ENCODE assay signal across 8 cellular contexts in genomic region chr15:72342385-72342784, GRCh38. TPM values are rescaled to one million over a fixed set of nuclear protein-coding genes. Genes with fewer than 3 reads are reported as not detected.
A peak's percentile ranks its signal among the peaks of the same experiment; 100 is the strongest.
DNase-seq lines count a peak whose midpoint lies in the region; ATAC-seq, FAIRE-seq and TF ChIP-seq lines count a peak whose summit lies in the region.

No MANE protein-coding gene starts in this region.

- H3K36me3 ChIP-seq in IMR-90 (ENCODE audit: control insufficient read depth, insufficient read depth, low read length) (peaks cover 35% of the 10 kb centered on the region), iPS DF 6.9 (ENCODE audit: control insufficient read depth, insufficient read depth, low read length) (peaks cover 17% of the 10 kb centered on the region; the same call in 1 of the 2 replicates), stomach (peaks cover 33 to 66% (median 54%) of the 10 kb centered on the region in 4 donors)

- H2AK5ac ChIP-seq in IMR-90 (ENCODE audit: low read depth, low read length): no peak overlapping the region

- peaks cover 10% of the 10 kb centered on the region for H3K36me3 Mint-ChIP-seq in activated CD4-positive, alpha-beta memory T cell treated with anti-CD3 and anti-CD28 coated beads, Interleukin-2, amount 10 ng/mL, durations not matched to agents 7 days and 5 days (ENCODE audit: low read depth)

- H3K9me3 ChIP-seq in IMR-90 (ENCODE audit: control insufficient read depth, insufficient read depth, low read length): no peaks in the 10 kb centered on the region
- H3K9me3 ChIP-seq in iPS DF 6.9 (ENCODE audit: control insufficient read depth, insufficient read depth, low read length): no peaks in the 10 kb centered on the region
- H3K9me3 ChIP-seq in stomach: no peaks in the 10 kb centered on the region

- no peaks in the 10 kb centered on the region for H3K9me3 Mint-ChIP-seq in activated CD4-positive, alpha-beta memory T cell treated with anti-CD3 and anti-CD28 coated beads, Interleukin-2, amount 10 ng/mL, durations not matched to agents 7 days and 5 days

- POLR2A ChIA-PET in IMR-90 (lab: Charles Lee; ENCODE audit: unreplicated experiment): no interaction called here
- POLR2A ChIA-PET in activated CD4-positive, alpha-beta memory T cell treated with anti-CD3 and anti-CD28 coated beads, Interleukin-2, amount 10 ng/mL, durations not matched to agents 7 days and 5 days (lab: Charles Lee): no interaction called here

- no peaks in the 10 kb centered on the region for H3K79me1 ChIP-seq in IMR-90 (ENCODE audit: low read depth in 1 of 2, low read length in 2 of 2)

- no peak for TF ChIP-seq EP300 in stomach (IDR thresholded peaks at IDR 0.05)

- no peak overlapping the region for H4K5ac ChIP-seq in IMR-90 (ENCODE audit: low read depth, low read length)

- peaks cover 6% of the 10 kb centered on the region for H3K4me1 ChIP-seq in IMR-90 (ENCODE audit: control insufficient read depth, insufficient read depth, low read length)
- peaks cover 2% of the 10 kb centered on the region; the same call in 1 of the 2 replicates for H3K4me1 ChIP-seq in iPS DF 6.9 (ENCODE audit: control insufficient read depth, insufficient read depth, low read length)
- peaks cover 0 to 13% (median 4%) of the 10 kb centered on the region in 4 donors for H3K4me1 ChIP-seq in stomach

- no peak for ATAC-seq in IMR-90 (ENCODE audit: low read depth)
- no peak for ATAC-seq in HG02884 (IDR thresholded peaks at IDR 0.05; ENCODE audit: unreplicated experiment)

- H4K91ac ChIP-seq in IMR-90 (ENCODE audit: insufficient read depth, low read depth, low read length): no peak overlapping the region

- H2BK15ac ChIP-seq in IMR-90 (ENCODE audit: low read depth, low read length): no peak overlapping the region

- intact Hi-C loops in IMR-90 (cut with micrococcal nuclease) (no loop called here), stomach (cut with DNase I; ENCODE audit: low total_unique reads) (no loop called here)

- no peaks in the 10 kb centered on the region for H3K27me3 Mint-ChIP-seq in activated CD4-positive, alpha-beta memory T cell treated with anti-CD3 and anti-CD28 coated beads, Interleukin-2, amount 10 ng/mL, durations not matched to agents 7 days and 5 days

- H3K4ac ChIP-seq in IMR-90 (ENCODE audit: low read depth, low read length): no peak overlapping the region

- H3K23ac ChIP-seq in IMR-90 (ENCODE audit: low read depth, low read length): no peak overlapping the region

- H3K27me3 ChIP-seq in IMR-90 (ENCODE audit: control insufficient read depth, insufficient read depth, low read length) (no peaks in the 10 kb centered on the region), iPS DF 6.9 (ENCODE audit: control insufficient read depth, insufficient read depth, low read length) (no peaks in the 10 kb centered on the region), stomach (no peaks in the 10 kb centered on the region)

- H2AFZ ChIP-seq in IMR-90 (replicated peaks; ENCODE audit: low read length, poor library complexity): no peak overlapping the region

- H3K4me1 Mint-ChIP-seq in activated CD4-positive, alpha-beta memory T cell treated with anti-CD3 and anti-CD28 coated beads, Interleukin-2, amount 10 ng/mL, durations not matched to agents 7 days and 5 days: no peaks in the 10 kb centered on the region

- no peak overlapping the region for H3K9ac ChIP-seq in IMR-90 (ENCODE audit: low read depth, low read length)

- H3K4me2 ChIP-seq in IMR-90 (ENCODE audit: low read depth, low read length): no peak overlapping the region

- H3K14ac ChIP-seq in IMR-90 (replicated peaks; ENCODE audit: low read depth, low read length): no peak overlapping the region

- H2BK20ac ChIP-seq in IMR-90 (ENCODE audit: low read depth, low read length): no peak overlapping the region

- no peak overlapping the region for H4K8ac ChIP-seq in IMR-90 (ENCODE audit: low read depth in 2 of 2, low read length in 2 of 2)

- FAIRE-seq in D721Med (lab: Jason Lieb, UNC) (no peak), GM19239 (lab: Jason Lieb, UNC) (no peak), RCC 7860 (lab: Jason Lieb, UNC) (no peak)

- no peak for DNase-seq in D721Med (ENCODE audit: insufficient read length, low spot score)
- DNase-seq in IMR-90: peak; percentile 27
- DNase-seq in activated CD4-positive, alpha-beta memory T cell treated with anti-CD3 and anti-CD28 coated beads, Interleukin-2, amount 10 ng/mL, durations not matched to agents 7 days and 5 days: peak; percentile 38
- DNase-seq in iPS DF 6.9 (ENCODE audit: low read depth, low spot score): peak; percentile 45
- DNase-seq in stomach: peak; percentile 32
- no peak for DNase-seq in GM19239 (ENCODE audit: insufficient read length, low spot score)
- no peak for DNase-seq in RCC 7860 (ENCODE audit: low spot score)

- H2BK5ac ChIP-seq in IMR-90 (ENCODE audit: low read depth, low read length, poor library complexity, severe bottlenecking): no peak overlapping the region

- TF ChIP-seq POLR2A in IMR-90 (IDR thresholded peaks at IDR 0.05; ENCODE audit: low read depth, low read length) (no peak), stomach (IDR thresholded peaks at IDR 0.05) (no peak)

- H3K4me3 ChIP-seq in IMR-90 (ENCODE audit: insufficient read depth, low read depth, low read length) (no peak overlapping the region), iPS DF 6.9 (ENCODE audit: low read length) (no peak overlapping the region), stomach (no peak overlapping the region)

- dilution Hi-C loops in IMR-90 (cut with HindIII; ENCODE audit: low sequenced_read_pairs, unreplicated experiment): no loop called here

- TF ChIP-seq CTCF in D721Med (IDR thresholded peaks at IDR 0.05; ENCODE audit: insufficient read depth, missing control alignments) (peak; percentile 66), IMR-90 (conservative IDR thresholded peaks at IDR 0.05; ENCODE audit: low read depth, low read length) (peak; percentile 52), stomach (IDR thresholded peaks at IDR 0.05) (peak in 3 of 7 experiments; percentile 19 to 32 (median 22))

- TF ChIP-seq RAD21 in IMR-90 (IDR thresholded peaks at IDR 0.05; ENCODE audit: low read length): peak; percentile 55

- H3K4me3 Mint-ChIP-seq in activated CD4-positive, alpha-beta memory T cell treated with anti-CD3 and anti-CD28 coated beads, Interleukin-2, amount 10 ng/mL, durations not matched to agents 7 days and 5 days: no peak overlapping the region

- no peak overlapping the region for H3K18ac ChIP-seq in IMR-90 (ENCODE audit: low read depth, low read length)

- H4K20me1 ChIP-seq in IMR-90 (ENCODE audit: insufficient read depth, low read length): peaks cover 18% of the 10 kb centered on the region

- in situ Hi-C loops in IMR-90 (cut with MboI; ENCODE audit: low sequenced_read_pairs): no loop called here

- no peak overlapping the region for H3K56ac ChIP-seq in IMR-90 (ENCODE audit: extremely low read depth, insufficient read depth, low read length)

- WGBS in IMR-90 (ENCODE audit: extremely low coverage in 2 of 2, insufficient read length in 1 of 2), 2 experiments: no CpG with 5 or more reads among the region's 11 CpGs
- no CpG with 5 or more reads among the region's 11 CpGs for WGBS in iPS DF 6.9 (ENCODE audit: insufficient coverage, insufficient read length)
- 63 to 69% (median 66%) methylated on average over 11 of the region's 11 CpGs for WGBS in stomach, 5 donors

- no peak overlapping the region for H2BK120ac ChIP-seq in IMR-90 (ENCODE audit: low read depth, low read length)

- H3K27ac Mint-ChIP-seq in activated CD4-positive, alpha-beta memory T cell treated with anti-CD3 and anti-CD28 coated beads, Interleukin-2, amount 10 ng/mL, durations not matched to agents 7 days and 5 days: no peak overlapping the region

- peaks cover 4% of the 10 kb centered on the region for H3K9me1 ChIP-seq in IMR-90 (ENCODE audit: insufficient read depth, low read length)

- no TSS peak for BruUV-seq in IMR-90 (replicated peaks; lab: Mats Ljungman, UMichigan)

- CTCF ChIA-PET in IMR-90 (lab: Yijun Ruan, JAX): no interaction called here
- CTCF ChIA-PET in activated CD4-positive, alpha-beta memory T cell treated with anti-CD3 and anti-CD28 coated beads, Interleukin-2, amount 10 ng/mL, durations not matched to agents 7 days and 5 days (lab: Charles Lee): no interaction called here

- no peak overlapping the region for H2AK9ac ChIP-seq in IMR-90 (replicated peaks; ENCODE audit: low read depth, low read length, poor library complexity)

- H3K27ac ChIP-seq in IMR-90 (ENCODE audit: insufficient read depth, low read length) (no peak overlapping the region), iPS DF 6.9 (ENCODE audit: low read length) (no peak overlapping the region), stomach (no peak overlapping the region)

TF ChIP-seq in IMR-90, 13 proteins besides CTCF, POLR2A, EP300 and RAD21:
- no peak for TF ChIP-seq CEBPB (IDR thresholded peaks at IDR 0.05; ENCODE audit: low read depth, low read length)
- TF ChIP-seq SMC3 (IDR thresholded peaks at IDR 0.05; ENCODE audit: low read depth, low read length): peak; percentile 34; the same call in 1 of the 2 replicates
- TF ChIP-seq CHD1 (IDR thresholded peaks at IDR 0.05; ENCODE audit: low read depth, low read length): no peak

RNA-seq across cellular contexts. Expression of gene CELF6, which starts 22.4 kb away (rescaled TPM):
- total RNA-seq in IMR-90 (2012; rRNA removed): not detected in 2 replicates
- polyA plus RNA-seq in IMR-90 (2012; rRNA removed): 0.06 and 0.07 TPM in 2 replicates
- polyA plus RNA-seq in IMR-90 (2012; cell fraction: cytosol; rRNA removed): not detected in 2 replicates
- polyA plus RNA-seq in IMR-90 (2012; cell fraction: nucleus; rRNA removed; ENCODE audit: low replicate concordance): 0.65 and 0.78 TPM in 2 replicates
- under 1 TPM; 0.18 to 0.58 TPM for total RNA-seq in activated CD4-positive, alpha-beta memory T cell treated with anti-CD3 and anti-CD28 coated beads, Interleukin-2, amount 10 ng/mL, durations not matched to agents 7 days and 5 days
- total RNA-seq in stomach: 1 to 10 TPM in 2 of 5 donors, under 1 TPM in 1, not detected in 2; 0.55 to 4.0 (median 1.9) TPM
- 1 to 10 TPM in 1 of 3 donors, under 1 TPM in 2; 0.44 to 3.9 (median 0.61) TPM for polyA plus RNA-seq in stomach

RNA-seq across cellular contexts. Expression of gene HEXA, which starts 33.4 kb away (rescaled TPM):
- 17.5 and 19.4 TPM in 2 replicates for total RNA-seq in IMR-90 (2012; rRNA removed)
- 103 and 115 TPM in 2 replicates for polyA plus RNA-seq in IMR-90 (2012; rRNA removed)
- 63.3 and 67.6 TPM in 2 replicates for polyA plus RNA-seq in IMR-90 (2012; cell fraction: cytosol; rRNA removed)
- polyA plus RNA-seq in IMR-90 (2012; cell fraction: nucleus; rRNA removed; ENCODE audit: low replicate concordance): 96.3 and 166 TPM in 2 replicates
- total RNA-seq in activated CD4-positive, alpha-beta memory T cell treated with anti-CD3 and anti-CD28 coated beads, Interleukin-2, amount 10 ng/mL, durations not matched to agents 7 days and 5 days: 100 to 1,000 TPM; 110 to 111 TPM
- 10 to 100 TPM; 30.7 to 84.8 (median 53.5) TPM for total RNA-seq in stomach
- 10 to 100 TPM; 33.9 to 67.0 (median 62.6) TPM for polyA plus RNA-seq in stomach

RNA-seq across cellular contexts. Expression of gene TMEM202, which starts 55.7 kb away (rescaled TPM):
- total RNA-seq in IMR-90 (2012; rRNA removed) (not detected in 2 replicates), stomach (not detected)
- polyA plus RNA-seq in IMR-90 (2012; rRNA removed) (not detected in 2 replicates), stomach (not detected)
- polyA plus RNA-seq in IMR-90 (2012; cell fraction: cytosol; rRNA removed): not detected in 2 replicates
- not detected in 2 replicates for polyA plus RNA-seq in IMR-90 (2012; cell fraction: nucleus; rRNA removed; ENCODE audit: low replicate concordance)
- total RNA-seq in activated CD4-positive, alpha-beta memory T cell treated with anti-CD3 and anti-CD28 coated beads, Interleukin-2, amount 10 ng/mL, durations not matched to agents 7 days and 5 days: not detected

Comparison
In these comparisons a context has a peak if more than half of its experiments do, and no peak if none do; other contexts are left out.
1. DNase-seq: peak in IMR-90 (single experiment), activated CD4-positive, alpha-beta memory T cell treated with anti-CD3 and anti-CD28 coated beads, Interleukin-2, amount 10 ng/mL, durations not matched to agents 7 days and 5 days (single experiment), iPS DF 6.9 (single experiment) and stomach (single experiment); none in D721Med (single experiment), GM19239 (single experiment) and RCC 7860 (single experiment).